10 cellular contexts compared by ENCODE assay signal in the genomic region with DNA sequence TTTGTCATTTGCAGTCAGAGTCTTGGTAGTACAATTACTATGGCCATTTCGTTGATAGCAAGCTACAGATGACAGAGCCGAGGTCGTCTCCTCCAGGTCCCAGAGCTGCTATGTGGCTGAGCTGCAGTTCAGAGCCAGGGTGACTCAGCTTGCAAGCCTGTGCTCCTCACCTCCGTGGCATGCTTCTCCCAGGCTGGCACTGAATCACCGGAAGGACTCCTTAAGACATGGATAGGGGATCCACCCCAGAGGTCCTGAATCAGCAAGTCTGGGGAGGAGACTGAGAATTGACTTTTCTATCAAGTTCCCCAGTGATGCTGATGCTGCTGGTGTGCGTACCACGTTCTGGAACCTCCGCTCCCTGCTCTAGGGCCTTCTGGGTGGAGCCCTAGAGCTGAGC.
DNase-seq lines count a peak whose midpoint lies in the region; ATAC-seq and TF ChIP-seq lines count a peak whose summit lies in the region.
"Had no signal": no experiment of that assay in that cellular context is flagged by ENCODE, and none has a peak within 500 bp of the region (broad histone marks: within the 10 kb centered on the region; RNA-seq: fewer than 3 reads in every experiment).

No MANE protein-coding gene starts in this region.

- peaks cover 0 to 26% (median 0%) of the 10 kb centered on the region in 5 donors for H3K27me3 Mint-ChIP-seq in naive thymus-derived CD4-positive, alpha-beta T cell

- H3K79me2 ChIP-seq in SK-N-SH (ENCODE audit: insufficient read depth): no peaks in the 10 kb centered on the region

- H3K9ac ChIP-seq in SK-N-SH: no peak overlapping the region

- no peak overlapping the region for H3K27ac Mint-ChIP-seq in naive thymus-derived CD4-positive, alpha-beta T cell
- H3K27ac Mint-ChIP-seq: T-helper 2 cell treated with Interferon-gamma antibody and Interleukin-4, amounts not matched to agents 5 μg/mL and 100 μg/mL, for 36 hours had no signal

- no peaks in the 10 kb centered on the region for H3K27me3 ChIP-seq in right lobe of liver
- no peaks in the 10 kb centered on the region for H3K27me3 ChIP-seq in naive thymus-derived CD4-positive, alpha-beta T cell (ENCODE audit: control insufficient read depth in 2 of 2, insufficient read depth in 2 of 2, low read length in 2 of 2)
- H3K27me3 ChIP-seq in SK-N-SH (ENCODE audit: insufficient read depth): no peaks in the 10 kb centered on the region

- intact Hi-C loops in right lobe of liver (cut with DNase I): no loop called here
- intact Hi-C loops in naive thymus-derived CD4-positive, alpha-beta T cell (cut with micrococcal nuclease): no loop called here

- TF ChIP-seq CTCF in fibroblast of the aortic adventitia (IDR thresholded peaks at IDR 0.05; ENCODE audit: insufficient read depth, low read length) (no peak), right lobe of liver (IDR thresholded peaks at IDR 0.05) (no peak), SK-N-SH (IDR thresholded peaks at IDR 0.05) (no peak)

- H3K4me1 ChIP-seq in right lobe of liver: no peaks in the 10 kb centered on the region
- H3K4me1 ChIP-seq in naive thymus-derived CD4-positive, alpha-beta T cell (ENCODE audit: control insufficient read depth in 2 of 2, insufficient read depth in 2 of 2, low read length in 2 of 2): no peaks in the 10 kb centered on the region
- no peaks in the 10 kb centered on the region for H3K4me1 ChIP-seq in SK-N-SH (ENCODE audit: control insufficient read depth in 1 of 2, insufficient read depth in 2 of 2, low read depth in 1 of 2, low read length in 1 of 2)

- no peaks in the 10 kb centered on the region for H3K9me2 ChIP-seq in SK-N-SH

- no peaks in the 10 kb centered on the region for H3K9me3 Mint-ChIP-seq in naive thymus-derived CD4-positive, alpha-beta T cell
- H3K9me3 Mint-ChIP-seq: T-helper 2 cell treated with Interferon-gamma antibody and Interleukin-4, amounts not matched to agents 5 μg/mL and 100 μg/mL, for 36 hours had no signal

- no peak for TF ChIP-seq POLR2A in right lobe of liver (IDR thresholded peaks at IDR 0.05)

- ATAC-seq in right lobe of liver: no peak
- no peak for ATAC-seq in naive thymus-derived CD4-positive, alpha-beta T cell

- H3K9me3 ChIP-seq in right lobe of liver: no peaks in the 10 kb centered on the region
- H3K9me3 ChIP-seq in naive thymus-derived CD4-positive, alpha-beta T cell (ENCODE audit: control insufficient read depth in 2 of 3, low read length in 3 of 3): no peaks in the 10 kb centered on the region
- H3K9me3 ChIP-seq in SK-N-SH: no peaks in the 10 kb centered on the region

- no peaks in the 10 kb centered on the region for H3K36me3 ChIP-seq in right lobe of liver
- no peaks in the 10 kb centered on the region for H3K36me3 ChIP-seq in naive thymus-derived CD4-positive, alpha-beta T cell (ENCODE audit: control insufficient read depth in 2 of 3, insufficient read depth in 3 of 3, low read length in 3 of 3)
- no peaks in the 10 kb centered on the region for H3K36me3 ChIP-seq in SK-N-SH (replicated peaks in 1 of 2; ENCODE audit: control insufficient read depth in 1 of 2, insufficient read depth in 2 of 2, low read length in 1 of 2)

- H3K27ac ChIP-seq in right lobe of liver: no peak overlapping the region
- H3K27ac ChIP-seq in naive thymus-derived CD4-positive, alpha-beta T cell (ENCODE audit: low read depth, low read length): no peak overlapping the region
- no peak overlapping the region for H3K27ac ChIP-seq in SK-N-SH (ENCODE audit: low read depth in 2 of 2, low read length in 1 of 2)

- H3K4me3 ChIP-seq in fibroblast of the aortic adventitia (ENCODE audit: low read depth, low read length) (no peak overlapping the region), right lobe of liver (no peak overlapping the region), SK-N-SH (ENCODE audit: low read depth in 2 of 2, low read length in 1 of 2) (no peak overlapping the region)
- no peak overlapping the region for H3K4me3 ChIP-seq in naive thymus-derived CD4-positive, alpha-beta T cell (ENCODE audit: low read length)

- DNase-seq in H4 (ENCODE audit: low spot score): peak; percentile 74
- DNase-seq in SW 1271 (lab: John Stamatoyannopoulos, UW): peak; percentile 99
- DNase-seq in fibroblast of the aortic adventitia (ENCODE audit: low read depth): peak; percentile 87
- DNase-seq in smooth muscle cell of the brain vasculature (ENCODE audit: low read depth, low spot score): peak; percentile 18
- DNase-seq in putamen (ENCODE audit: low spot score): no peak
- no peak for DNase-seq in right lobe of liver
- no peak for DNase-seq in naive thymus-derived CD4-positive, alpha-beta T cell
- DNase-seq in SK-N-SH: no peak
- DNase-seq: NCI-H1417 treated with DMSO at 0.1 percent for 48 hours had no signal

- WGBS in right lobe of liver (ENCODE audit: insufficient coverage, low coverage, low lambda C conversion rate, missing lambda C conversion rate): 37% methylated on average over 4 of the region's 8 CpGs
- 28% methylated on average over 7 of the region's 8 CpGs for WGBS in SK-N-SH (ENCODE audit: low lambda C conversion rate)

- TF ChIP-seq RAD21 in SK-N-SH (IDR thresholded peaks at IDR 0.05; ENCODE audit: low read length): no peak

- no peaks in the 10 kb centered on the region for H4K20me1 ChIP-seq in SK-N-SH (ENCODE audit: insufficient read depth)

- no peaks in the 10 kb centered on the region for H3F3A ChIP-seq in SK-N-SH (replicated peaks; ENCODE audit: insufficient read depth)

- H3K36me3 Mint-ChIP-seq in naive thymus-derived CD4-positive, alpha-beta T cell: no peaks in the 10 kb centered on the region

- CTCF ChIA-PET in naive thymus-derived CD4-positive, alpha-beta T cell (lab: Charles Lee): no interaction called here
- CTCF ChIA-PET in SK-N-SH (lab: Yijun Ruan, JAX): interaction anchor here (1.1 kb wide), 1 partner anchor 14 kb away, joined by 4 read pairs; no protein-coding TSS in a partner anchor

- no peak overlapping the region for H3K4me2 ChIP-seq in SK-N-SH

- H2AFZ ChIP-seq in SK-N-SH (ENCODE audit: low read depth): no peak overlapping the region

- H3K4me3 Mint-ChIP-seq in naive thymus-derived CD4-positive, alpha-beta T cell: no peak overlapping the region
- H3K4me3 Mint-ChIP-seq: T-helper 2 cell treated with Interferon-gamma antibody and Interleukin-4, amounts not matched to agents 5 μg/mL and 100 μg/mL, for 36 hours had no signal

- no peak for TF ChIP-seq EP300 in SK-N-SH (IDR thresholded peaks at IDR 0.05; ENCODE audit: borderline replicate concordance in 1 of 2, low read depth in 1 of 2, low read length in 1 of 2)

- POLR2A ChIA-PET in naive thymus-derived CD4-positive, alpha-beta T cell (lab: Charles Lee): no interaction called here
- POLR2A ChIA-PET in SK-N-SH (lab: Yijun Ruan, JAX): no interaction called here

- H3K4me1 Mint-ChIP-seq in naive thymus-derived CD4-positive, alpha-beta T cell: no peaks in the 10 kb centered on the region

TF ChIP-seq in SK-N-SH, 30 proteins besides CTCF, POLR2A, EP300 and RAD21 (continues in another document):
- no peak for TF ChIP-seq CHD2 (IDR thresholded peaks at IDR 0.05; ENCODE audit: low read length, partially characterized antibody)
- no peak for TF ChIP-seq GABPA (IDR thresholded peaks at IDR 0.05; ENCODE audit: low read depth)
- TF ChIP-seq RXRA (IDR thresholded peaks at IDR 0.05; ENCODE audit: borderline replicate concordance, low read depth): no peak
- no peak for TF ChIP-seq TAF1 (IDR thresholded peaks at IDR 0.05; ENCODE audit: borderline replicate concordance, low read depth, low read length)
- no peak for TF ChIP-seq MAX (IDR thresholded peaks at IDR 0.05; ENCODE audit: low read depth)
- TF ChIP-seq, protein P1, sequence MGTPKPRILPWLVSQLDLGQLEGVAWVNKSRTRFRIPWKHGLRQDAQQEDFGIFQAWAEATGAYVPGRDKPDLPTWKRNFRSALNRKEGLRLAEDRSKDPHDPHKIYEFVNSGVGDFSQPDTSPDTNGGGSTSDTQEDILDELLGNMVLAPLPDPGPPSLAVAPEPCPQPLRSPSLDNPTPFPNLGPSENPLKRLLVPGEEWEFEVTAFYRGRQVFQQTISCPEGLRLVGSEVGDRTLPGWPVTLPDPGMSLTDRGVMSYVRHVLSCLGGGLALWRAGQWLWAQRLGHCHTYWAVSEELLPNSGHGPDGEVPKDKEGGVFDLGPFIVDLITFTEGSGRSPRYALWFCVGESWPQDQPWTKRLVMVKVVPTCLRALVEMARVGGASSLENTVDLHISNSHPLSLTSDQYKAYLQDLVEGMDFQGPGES (IDR thresholded peaks at IDR 0.05; ENCODE audit: low read depth, low read length): no peak
- no peak for TF ChIP-seq JUND (IDR thresholded peaks at IDR 0.05)
- no peak for TF ChIP-seq MXI1 (IDR thresholded peaks at IDR 0.05; ENCODE audit: low read depth, low read length)
- TF ChIP-seq TEAD4 (IDR thresholded peaks at IDR 0.05; ENCODE audit: borderline replicate concordance, insufficient read depth): no peak
- no peak for TF ChIP-seq POLR2AphosphoS5 (IDR thresholded peaks at IDR 0.05; ENCODE audit: low read depth, low read length)
- no peak for TF ChIP-seq RFX5 (IDR thresholded peaks at IDR 0.05; ENCODE audit: low read length)
- no peak for TF ChIP-seq RCOR1 (IDR thresholded peaks at IDR 0.05; ENCODE audit: low read length)
- TF ChIP-seq NFIC (IDR thresholded peaks at IDR 0.05; ENCODE audit: borderline replicate concordance): no peak
- TF ChIP-seq EZH2phosphoT487 (IDR thresholded peaks at IDR 0.05; ENCODE audit: borderline replicate concordance, low read depth): no peak
- TF ChIP-seq PBX3 (IDR thresholded peaks at IDR 0.05): no peak
- TF ChIP-seq, protein P2, sequence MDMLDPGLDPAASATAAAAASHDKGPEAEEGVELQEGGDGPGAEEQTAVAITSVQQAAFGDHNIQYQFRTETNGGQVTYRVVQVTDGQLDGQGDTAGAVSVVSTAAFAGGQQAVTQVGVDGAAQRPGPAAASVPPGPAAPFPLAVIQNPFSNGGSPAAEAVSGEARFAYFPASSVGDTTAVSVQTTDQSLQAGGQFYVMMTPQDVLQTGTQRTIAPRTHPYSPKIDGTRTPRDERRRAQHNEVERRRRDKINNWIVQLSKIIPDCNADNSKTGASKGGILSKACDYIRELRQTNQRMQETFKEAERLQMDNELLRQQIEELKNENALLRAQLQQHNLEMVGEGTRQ (IDR thresholded peaks at IDR 0.05; ENCODE audit: borderline replicate concordance, low read depth, low read length): no peak

Comparison
In these comparisons a context has a peak if more than half of its experiments do, and no peak if none do; other contexts are left out.
1. DNase-seq: peak in H4 (single experiment), SW 1271 (2 of 2), fibroblast of the aortic adventitia (single experiment) and smooth muscle cell of the brain vasculature (single experiment); none in putamen (single experiment), right lobe of liver (0 of 3), naive thymus-derived CD4-positive, alpha-beta T cell (0 of 9) and SK-N-SH (single experiment).